In the genomic region with DNA sequence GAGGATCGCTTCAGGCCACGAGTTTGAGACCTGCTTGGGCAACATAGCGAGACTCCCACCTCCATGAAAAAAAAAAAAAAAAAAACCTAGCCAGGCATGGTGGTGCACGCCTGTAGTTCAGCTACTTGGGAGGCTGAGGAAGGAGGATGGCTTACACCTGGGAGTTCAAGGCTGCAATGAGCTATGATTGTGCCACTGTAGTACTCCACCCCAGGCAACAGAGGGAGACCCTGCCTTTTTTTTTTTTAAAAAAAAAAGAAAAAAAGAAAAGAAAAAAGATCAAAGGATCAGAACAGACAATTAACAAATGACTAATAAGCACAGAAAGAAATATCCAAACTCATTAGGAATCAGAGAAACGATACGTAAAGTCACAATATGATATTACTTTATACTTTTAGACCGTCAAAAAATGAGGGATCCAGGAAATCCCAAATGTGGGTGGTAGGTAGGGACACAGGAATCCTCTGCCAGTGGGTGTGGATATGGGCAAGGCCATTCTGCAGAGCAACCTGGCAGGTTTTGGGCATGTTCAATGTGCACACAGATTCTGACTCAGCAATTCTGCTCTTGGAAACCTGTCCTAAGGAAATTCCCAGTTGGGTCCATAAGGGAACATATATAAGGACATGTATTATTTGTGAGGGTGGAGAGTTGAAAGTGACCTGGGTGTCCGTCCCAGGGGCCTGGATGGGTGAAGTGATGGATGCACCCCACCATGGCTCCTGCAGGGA, we compare ENCODE assay signal across 1 cellular context.
TF ChIP-seq lines count a peak whose summit lies in the region.

No MANE protein-coding gene starts in this region.

TF ChIP-seq in GM23338, 12 proteins besides CTCF, POLR2A, EP300 and RAD21:
- TF ChIP-seq, protein P1, sequence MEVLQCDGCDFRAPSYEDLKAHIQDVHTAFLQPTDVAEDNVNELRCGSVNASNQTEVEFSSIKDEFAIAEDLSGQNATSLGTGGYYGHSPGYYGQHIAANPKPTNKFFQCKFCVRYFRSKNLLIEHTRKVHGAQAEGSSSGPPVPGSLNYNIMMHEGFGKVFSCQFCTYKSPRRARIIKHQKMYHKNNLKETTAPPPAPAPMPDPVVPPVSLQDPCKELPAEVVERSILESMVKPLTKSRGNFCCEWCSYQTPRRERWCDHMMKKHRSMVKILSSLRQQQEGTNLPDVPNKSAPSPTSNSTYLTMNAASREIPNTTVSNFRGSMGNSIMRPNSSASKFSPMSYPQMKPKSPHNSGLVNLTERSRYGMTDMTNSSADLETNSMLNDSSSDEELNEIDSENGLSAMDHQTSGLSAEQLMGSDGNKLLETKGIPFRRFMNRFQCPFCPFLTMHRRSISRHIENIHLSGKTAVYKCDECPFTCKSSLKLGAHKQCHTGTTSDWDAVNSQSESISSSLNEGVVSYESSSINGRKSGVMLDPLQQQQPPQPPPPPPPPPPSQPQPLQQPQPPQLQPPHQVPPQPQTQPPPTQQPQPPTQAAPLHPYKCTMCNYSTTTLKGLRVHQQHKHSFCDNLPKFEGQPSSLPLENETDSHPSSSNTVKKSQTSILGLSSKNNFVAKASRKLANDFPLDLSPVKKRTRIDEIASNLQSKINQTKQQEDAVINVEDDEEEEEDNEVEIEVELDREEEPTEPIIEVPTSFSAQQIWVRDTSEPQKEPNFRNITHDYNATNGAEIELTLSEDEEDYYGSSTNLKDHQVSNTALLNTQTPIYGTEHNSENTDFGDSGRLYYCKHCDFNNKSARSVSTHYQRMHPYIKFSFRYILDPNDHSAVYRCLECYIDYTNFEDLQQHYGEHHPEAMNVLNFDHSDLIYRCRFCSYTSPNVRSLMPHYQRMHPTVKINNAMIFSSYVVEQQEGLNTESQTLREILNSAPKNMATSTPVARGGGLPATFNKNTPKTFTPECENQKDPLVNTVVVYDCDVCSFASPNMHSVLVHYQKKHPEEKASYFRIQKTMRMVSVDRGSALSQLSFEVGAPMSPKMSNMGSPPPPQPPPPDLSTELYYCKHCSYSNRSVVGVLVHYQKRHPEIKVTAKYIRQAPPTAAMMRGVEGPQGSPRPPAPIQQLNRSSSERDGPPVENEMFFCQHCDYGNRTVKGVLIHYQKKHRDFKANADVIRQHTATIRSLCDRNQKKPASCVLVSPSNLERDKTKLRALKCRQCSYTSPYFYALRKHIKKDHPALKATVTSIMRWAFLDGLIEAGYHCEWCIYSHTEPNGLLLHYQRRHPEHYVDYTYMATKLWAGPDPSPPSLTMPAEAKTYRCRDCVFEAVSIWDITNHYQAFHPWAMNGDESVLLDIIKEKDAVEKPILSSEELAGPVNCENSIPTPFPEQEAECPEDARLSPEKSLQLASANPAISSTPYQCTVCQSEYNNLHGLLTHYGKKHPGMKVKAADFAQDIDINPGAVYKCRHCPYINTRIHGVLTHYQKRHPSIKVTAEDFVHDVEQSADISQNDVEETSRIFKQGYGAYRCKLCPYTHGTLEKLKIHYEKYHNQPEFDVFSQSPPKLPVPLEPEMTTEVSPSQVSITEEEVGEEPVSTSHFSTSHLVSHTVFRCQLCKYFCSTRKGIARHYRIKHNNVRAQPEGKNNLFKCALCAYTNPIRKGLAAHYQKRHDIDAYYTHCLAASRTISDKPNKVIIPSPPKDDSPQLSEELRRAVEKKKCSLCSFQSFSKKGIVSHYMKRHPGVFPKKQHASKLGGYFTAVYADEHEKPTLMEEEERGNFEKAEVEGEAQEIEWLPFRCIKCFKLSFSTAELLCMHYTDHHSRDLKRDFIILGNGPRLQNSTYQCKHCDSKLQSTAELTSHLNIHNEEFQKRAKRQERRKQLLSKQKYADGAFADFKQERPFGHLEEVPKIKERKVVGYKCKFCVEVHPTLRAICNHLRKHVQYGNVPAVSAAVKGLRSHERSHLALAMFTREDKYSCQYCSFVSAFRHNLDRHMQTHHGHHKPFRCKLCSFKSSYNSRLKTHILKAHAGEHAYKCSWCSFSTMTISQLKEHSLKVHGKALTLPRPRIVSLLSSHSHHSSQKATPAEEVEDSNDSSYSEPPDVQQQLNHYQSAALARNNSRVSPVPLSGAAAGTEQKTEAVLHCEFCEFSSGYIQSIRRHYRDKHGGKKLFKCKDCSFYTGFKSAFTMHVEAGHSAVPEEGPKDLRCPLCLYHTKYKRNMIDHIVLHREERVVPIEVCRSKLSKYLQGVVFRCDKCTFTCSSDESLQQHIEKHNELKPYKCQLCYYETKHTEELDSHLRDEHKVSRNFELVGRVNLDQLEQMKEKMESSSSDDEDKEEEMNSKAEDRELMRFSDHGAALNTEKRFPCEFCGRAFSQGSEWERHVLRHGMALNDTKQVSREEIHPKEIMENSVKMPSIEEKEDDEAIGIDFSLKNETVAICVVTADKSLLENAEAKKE (CRISPR knock-in tag; IDR thresholded peaks at IDR 0.05) = no peak
- TF ChIP-seq POLR2AphosphoS5 (IDR thresholded peaks at IDR 0.05; ENCODE audit: low read depth) (no peak), NANOG (IDR thresholded peaks at IDR 0.05; ENCODE audit: borderline replicate concordance) (no peak), EZH2 (IDR thresholded peaks at IDR 0.05; ENCODE audit: low read depth, unreplicated experiment) (no peak), STAT1 (IDR thresholded peaks at IDR 0.05; ENCODE audit: unreplicated experiment) (no peak), ZNF331 (CRISPR knock-in tag; IDR thresholded peaks at IDR 0.05; ENCODE audit: low read depth) (no peak), JUNB (IDR thresholded peaks at IDR 0.05; ENCODE audit: unreplicated experiment) (no peak), CREB1 (CRISPR knock-in tag; IDR thresholded peaks at IDR 0.05; ENCODE audit: low read depth) (no peak), EZH2phosphoT487 (IDR thresholded peaks at IDR 0.05; ENCODE audit: unreplicated experiment) (no peak), ZNF114 (CRISPR knock-in tag; IDR thresholded peaks at IDR 0.05) (no peak)
- TF ChIP-seq, protein P2, sequence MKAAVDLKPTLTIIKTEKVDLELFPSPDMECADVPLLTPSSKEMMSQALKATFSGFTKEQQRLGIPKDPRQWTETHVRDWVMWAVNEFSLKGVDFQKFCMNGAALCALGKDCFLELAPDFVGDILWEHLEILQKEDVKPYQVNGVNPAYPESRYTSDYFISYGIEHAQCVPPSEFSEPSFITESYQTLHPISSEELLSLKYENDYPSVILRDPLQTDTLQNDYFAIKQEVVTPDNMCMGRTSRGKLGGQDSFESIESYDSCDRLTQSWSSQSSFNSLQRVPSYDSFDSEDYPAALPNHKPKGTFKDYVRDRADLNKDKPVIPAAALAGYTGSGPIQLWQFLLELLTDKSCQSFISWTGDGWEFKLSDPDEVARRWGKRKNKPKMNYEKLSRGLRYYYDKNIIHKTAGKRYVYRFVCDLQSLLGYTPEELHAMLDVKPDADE (IDR thresholded peaks at IDR 0.05) = no peak
- TF ChIP-seq, protein P3, sequence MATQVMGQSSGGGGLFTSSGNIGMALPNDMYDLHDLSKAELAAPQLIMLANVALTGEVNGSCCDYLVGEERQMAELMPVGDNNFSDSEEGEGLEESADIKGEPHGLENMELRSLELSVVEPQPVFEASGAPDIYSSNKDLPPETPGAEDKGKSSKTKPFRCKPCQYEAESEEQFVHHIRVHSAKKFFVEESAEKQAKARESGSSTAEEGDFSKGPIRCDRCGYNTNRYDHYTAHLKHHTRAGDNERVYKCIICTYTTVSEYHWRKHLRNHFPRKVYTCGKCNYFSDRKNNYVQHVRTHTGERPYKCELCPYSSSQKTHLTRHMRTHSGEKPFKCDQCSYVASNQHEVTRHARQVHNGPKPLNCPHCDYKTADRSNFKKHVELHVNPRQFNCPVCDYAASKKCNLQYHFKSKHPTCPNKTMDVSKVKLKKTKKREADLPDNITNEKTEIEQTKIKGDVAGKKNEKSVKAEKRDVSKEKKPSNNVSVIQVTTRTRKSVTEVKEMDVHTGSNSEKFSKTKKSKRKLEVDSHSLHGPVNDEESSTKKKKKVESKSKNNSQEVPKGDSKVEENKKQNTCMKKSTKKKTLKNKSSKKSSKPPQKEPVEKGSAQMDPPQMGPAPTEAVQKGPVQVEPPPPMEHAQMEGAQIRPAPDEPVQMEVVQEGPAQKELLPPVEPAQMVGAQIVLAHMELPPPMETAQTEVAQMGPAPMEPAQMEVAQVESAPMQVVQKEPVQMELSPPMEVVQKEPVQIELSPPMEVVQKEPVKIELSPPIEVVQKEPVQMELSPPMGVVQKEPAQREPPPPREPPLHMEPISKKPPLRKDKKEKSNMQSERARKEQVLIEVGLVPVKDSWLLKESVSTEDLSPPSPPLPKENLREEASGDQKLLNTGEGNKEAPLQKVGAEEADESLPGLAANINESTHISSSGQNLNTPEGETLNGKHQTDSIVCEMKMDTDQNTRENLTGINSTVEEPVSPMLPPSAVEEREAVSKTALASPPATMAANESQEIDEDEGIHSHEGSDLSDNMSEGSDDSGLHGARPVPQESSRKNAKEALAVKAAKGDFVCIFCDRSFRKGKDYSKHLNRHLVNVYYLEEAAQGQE (IDR thresholded peaks at IDR 0.05; ENCODE audit: unreplicated experiment) = no peak
